Comparison of ENCODE assay signal across 9 cellular contexts in genomic region chr10:93742633-93743349, GRCh38. TPM values are rescaled to one million over a fixed set of nuclear protein-coding genes. Genes with fewer than 3 reads are reported as not detected.
DNase-seq lines count a peak whose midpoint lies in the region; ATAC-seq and TF ChIP-seq lines count a peak whose summit lies in the region.
"Had no signal": no experiment of that assay in that cellular context is flagged by ENCODE, and none has a peak within 500 bp of the region (broad histone marks: within the 10 kb centered on the region; RNA-seq: fewer than 3 reads in every experiment).

No MANE protein-coding gene starts in this region.

- H3K4me3 Mint-ChIP-seq in activated CD4-positive, alpha-beta memory T cell treated with anti-CD3 and anti-CD28 coated beads, Interleukin-2, amount 10 ng/mL, durations not matched to agents 7 days and 5 days: no peak overlapping the region

- H3K4me1 ChIP-seq in BLaER1 treated with 17β-estradiol and CSF1 and Interleukin-3, amounts not matched to agents 10 nM and 100 nM: peaks cover 9 to 71% (median 37%) of the 10 kb centered on the region in 10 experiments; a peak in 19 of 20 replicates

- H2AFZ ChIP-seq in SU-DHL-6 (ENCODE audit: low read depth, low read length, severe bottlenecking): no peak overlapping the region

- H3K4me1 Mint-ChIP-seq in activated CD4-positive, alpha-beta memory T cell treated with anti-CD3 and anti-CD28 coated beads, Interleukin-2, amount 10 ng/mL, durations not matched to agents 7 days and 5 days: no peaks in the 10 kb centered on the region

- CTCF ChIA-PET in activated CD4-positive, alpha-beta memory T cell treated with anti-CD3 and anti-CD28 coated beads, Interleukin-2, amount 10 ng/mL, durations not matched to agents 7 days and 5 days (lab: Charles Lee): no interaction called here

- DNase-seq in central memory CD4-positive, alpha-beta T cell: no peak
- DNase-seq in activated CD4-positive, alpha-beta memory T cell treated with anti-CD3 and anti-CD28 coated beads, Interleukin-2, amount 10 ng/mL, durations not matched to agents 7 days and 5 days: no peak
- DNase-seq in cortex of kidney (lab: John Stamatoyannopoulos, UW) (no peak), C1 segment of cervical spinal cord (lab: John Stamatoyannopoulos, UW) (no peak)
- DNase-seq: NCI-H526 had no signal

- peak overlapping the region in 9 of 11 experiments; percentile 19 to 79 (median 71); a peak in 17 of 22 replicates for H3K27ac ChIP-seq in BLaER1 treated with 17β-estradiol and CSF1 and Interleukin-3, amounts not matched to agents 10 nM and 100 nM
- no peak overlapping the region for H3K27ac ChIP-seq in SU-DHL-6 (ENCODE audit: low read depth, low read length)

- H3K36me3 Mint-ChIP-seq in activated CD4-positive, alpha-beta memory T cell treated with anti-CD3 and anti-CD28 coated beads, Interleukin-2, amount 10 ng/mL, durations not matched to agents 7 days and 5 days (ENCODE audit: low read depth): no peaks in the 10 kb centered on the region

- no peaks in the 10 kb centered on the region for H3K9me3 ChIP-seq in BLaER1 treated with 17β-estradiol and CSF1 and Interleukin-3, amounts not matched to agents 10 nM and 100 nM (replicated peaks in 1 of 11)
- H3K9me3 ChIP-seq in SU-DHL-6 (ENCODE audit: insufficient read depth, low read length): no peaks in the 10 kb centered on the region

- no peaks in the 10 kb centered on the region for H3K36me3 ChIP-seq in BLaER1 treated with 17β-estradiol and CSF1 and Interleukin-3, amounts not matched to agents 10 nM and 100 nM
- no peaks in the 10 kb centered on the region for H3K36me3 ChIP-seq in SU-DHL-6 (ENCODE audit: low read length)

- no peaks in the 10 kb centered on the region for H3K79me2 ChIP-seq in SU-DHL-6 (ENCODE audit: insufficient read depth, low read length)

- no peaks in the 10 kb centered on the region for H3K9me2 ChIP-seq in SU-DHL-6 (replicated peaks; ENCODE audit: insufficient read depth, low read length)

- TF ChIP-seq CTCF in SU-DHL-6 (IDR thresholded peaks at IDR 0.05; ENCODE audit: insufficient read depth, low read length, poor library complexity, severe bottlenecking): no peak

- H3K27ac Mint-ChIP-seq in activated CD4-positive, alpha-beta memory T cell treated with anti-CD3 and anti-CD28 coated beads, Interleukin-2, amount 10 ng/mL, durations not matched to agents 7 days and 5 days: no peak overlapping the region

- POLR2A ChIA-PET in activated CD4-positive, alpha-beta memory T cell treated with anti-CD3 and anti-CD28 coated beads, Interleukin-2, amount 10 ng/mL, durations not matched to agents 7 days and 5 days (lab: Charles Lee): no interaction called here

- H3K9ac ChIP-seq in BLaER1 treated with 17β-estradiol and CSF1 and Interleukin-3, amounts not matched to agents 10 nM and 100 nM: peak overlapping the region in 5 of 11 experiments; percentile 27 to 59 (median 48); a peak in 8 of 22 replicates
- H3K9ac ChIP-seq in SU-DHL-6 (ENCODE audit: low read length): no peak overlapping the region

- H3K4me2 ChIP-seq in BLaER1 treated with 17β-estradiol and CSF1 and Interleukin-3, amounts not matched to agents 10 nM and 100 nM: peak overlapping the region; percentile 42 to 92 (median 73)
- H3K4me2 ChIP-seq in SU-DHL-6 (ENCODE audit: low read depth, low read length, poor library complexity, severe bottlenecking): peak overlapping the region; percentile 37

- no peaks in the 10 kb centered on the region for H4K20me1 ChIP-seq in BLaER1 treated with 17β-estradiol and CSF1 and Interleukin-3, amounts not matched to agents 10 nM and 100 nM
- no peaks in the 10 kb centered on the region for H4K20me1 ChIP-seq in SU-DHL-6 (ENCODE audit: low read depth, low read length)

- peak overlapping the region in 5 of 10 experiments; percentile 6 to 39 (median 33); a peak in 5 of 20 replicates for H3K4me3 ChIP-seq in BLaER1 treated with 17β-estradiol and CSF1 and Interleukin-3, amounts not matched to agents 10 nM and 100 nM
- H3K4me3 ChIP-seq in SU-DHL-6 (ENCODE audit: insufficient read depth, low read length, poor library complexity, severe bottlenecking): no peak overlapping the region

- ATAC-seq in GM19468 (IDR thresholded peaks at IDR 0.05; ENCODE audit: extremely low read depth, unreplicated experiment) (peak; percentile 65), HG03159 (IDR thresholded peaks at IDR 0.05; ENCODE audit: unreplicated experiment) (peak; percentile 92)

- H3K27me3 ChIP-seq in BLaER1 treated with 17β-estradiol and CSF1 and Interleukin-3, amounts not matched to agents 10 nM and 100 nM: no peaks in the 10 kb centered on the region
- no peaks in the 10 kb centered on the region for H3K27me3 ChIP-seq in SU-DHL-6 (ENCODE audit: low read length)

- no peaks in the 10 kb centered on the region for H3K9me3 Mint-ChIP-seq in activated CD4-positive, alpha-beta memory T cell treated with anti-CD3 and anti-CD28 coated beads, Interleukin-2, amount 10 ng/mL, durations not matched to agents 7 days and 5 days

- no peaks in the 10 kb centered on the region for H3F3A ChIP-seq in SU-DHL-6 (ENCODE audit: insufficient read depth)

- peaks cover 13% of the 10 kb centered on the region for H3K27me3 Mint-ChIP-seq in activated CD4-positive, alpha-beta memory T cell treated with anti-CD3 and anti-CD28 coated beads, Interleukin-2, amount 10 ng/mL, durations not matched to agents 7 days and 5 days

RNA-seq across cellular contexts. Expression of gene LGI1, which starts 14.9 kb away (rescaled TPM):
- not detected for total RNA-seq in activated CD4-positive, alpha-beta memory T cell treated with anti-CD3 and anti-CD28 coated beads, Interleukin-2, amount 10 ng/mL, durations not matched to agents 7 days and 5 days

RNA-seq across cellular contexts. Expression of gene FRA10AC1, which starts 40.4 kb away (rescaled TPM):
- total RNA-seq in activated CD4-positive, alpha-beta memory T cell treated with anti-CD3 and anti-CD28 coated beads, Interleukin-2, amount 10 ng/mL, durations not matched to agents 7 days and 5 days: 10 to 100 TPM; 11.7 to 14.7 TPM
